In genomic region chr15:66400351-66400774, GRCh38 we compare ENCODE assay signal across 14 cellular contexts. TPM values are rescaled to one million over a fixed set of nuclear protein-coding genes. Genes with fewer than 3 reads are reported as not detected.
DNase-seq lines count a peak whose midpoint lies in the region; ATAC-seq, FAIRE-seq and TF ChIP-seq lines count a peak whose summit lies in the region.
"Had no signal": no experiment of that assay in that cellular context is flagged by ENCODE, and none has a peak within 500 bp of the region (broad histone marks: within the 10 kb centered on the region; RNA-seq: fewer than 3 reads in every experiment).

No MANE protein-coding gene starts in this region.

- H2BK5ac ChIP-seq in H1 (ENCODE audit: low read depth, low read length), result no peak overlapping the region

- no peak overlapping the region for H3K18ac ChIP-seq in H1 (ENCODE audit: extremely low read depth, low read length)

- no peak overlapping the region for H3K4me2 ChIP-seq in H1 (ENCODE audit: insufficient read depth in 1 of 2, low read depth in 2 of 2, low read length in 2 of 2)
- peak overlapping the region; percentile 52 for H3K4me2 ChIP-seq in skeletal muscle satellite cell (ENCODE audit: low read length)

- no peak overlapping the region for H2BK20ac ChIP-seq in H1 (ENCODE audit: low read length)

- H3K27ac Mint-ChIP-seq in activated T-cell treated with anti-CD3 and anti-CD28 coated beads, Interleukin-2, amount 50 U/mL, for 72 hours, result peak overlapping the region; percentile 2

- H3K36me3 ChIP-seq in H1 (ENCODE audit: control insufficient read depth in 2 of 4, insufficient read depth in 4 of 4, low read length in 3 of 4), result peaks cover 0 to 5% (median 0%) of the 10 kb centered on the region in 4 experiments; a peak in 1 of 8 replicates
- peaks cover 2% of the 10 kb centered on the region for H3K36me3 ChIP-seq in skeletal muscle satellite cell (ENCODE audit: insufficient read depth, low read length)
- H3K36me3 ChIP-seq in effector memory CD4-positive, alpha-beta T cell (ENCODE audit: control insufficient read depth, insufficient read depth, low read length), result no peaks in the 10 kb centered on the region
- H3K36me3 ChIP-seq: ovary had no signal

- H4K5ac ChIP-seq in H1 (ENCODE audit: insufficient read length, low read depth, low read length), result no peak overlapping the region

- peaks cover 0 to 18% of the 10 kb centered on the region in 2 donors for H3K36me3 Mint-ChIP-seq in activated T-cell treated with anti-CD3 and anti-CD28 coated beads, Interleukin-2, amount 50 U/mL, for 72 hours (ENCODE audit: insufficient read depth in 2 of 2)

- no peak overlapping the region for H2AFZ ChIP-seq in H1 (ENCODE audit: low read length)

- H3K9ac ChIP-seq in H1 (replicated peaks in 1 of 4; ENCODE audit: extremely low read depth in 1 of 4, low read depth in 3 of 4, low read length in 3 of 4) (no peak overlapping the region), skeletal muscle satellite cell (ENCODE audit: low read depth, low read length) (no peak overlapping the region)

- peak; percentile 42 to 47 for ATAC-seq in activated T-cell treated with anti-CD3 and anti-CD28 coated beads, Interleukin-2, amount 50 U/mL, for 72 hours (replicated peaks in 1 of 2)
- ATAC-seq in HG03571 (IDR thresholded peaks at IDR 0.05; ENCODE audit: unreplicated experiment), result no peak
- ATAC-seq in GM21390 (IDR thresholded peaks at IDR 0.05; ENCODE audit: unreplicated experiment), result no peak
- ATAC-seq: left colon had no signal

- no peak for TF ChIP-seq RAD21 in H1 (IDR thresholded peaks at IDR 0.05 in 1 of 2, conservative IDR thresholded peaks at IDR 0.05 in 1 of 2; ENCODE audit: low read depth in 2 of 2, low read length in 2 of 2)

- WGBS in H1 (ENCODE audit: extremely low coverage in 1 of 2, insufficient coverage in 1 of 2, insufficient read length in 1 of 2, insufficient replicate concordance in 2 of 2, low coverage in 1 of 2, low lambda C conversion rate in 2 of 2, missing lambda C conversion rate in 1 of 2), 2 experiments, result 80% methylated on average over 3 of the region's 3 CpGs; no CpG with 5 or more reads in 1 of the 2 experiments

- no peak overlapping the region for H3K23ac ChIP-seq in H1 (ENCODE audit: insufficient read length)

- DNase-seq in activated T-cell treated with anti-CD3 and anti-CD28 coated beads, Interleukin-2, amount 50 U/mL, for 72 hours, result no peak
- no peak for DNase-seq in activated T-cell treated with anti-CD3 and anti-CD28 coated beads, Interleukin-2, amount 50 U/mL, for 48 hours
- peak; percentile 30 for DNase-seq in NCI-H2171 (lab: John Stamatoyannopoulos, UW)
- DNase-seq in H1 (ENCODE audit: low read depth in 1 of 2, low spot score in 2 of 2), result no peak
- DNase-seq in effector memory CD4-positive, alpha-beta T cell, result no peak
- DNase-seq: H7; left colon; MM.1S; ovary; stimulated activated CD4-positive, alpha-beta T cell treated with anti-CD3 and anti-CD28 coated beads, Interleukin-4, amount 100 ng/mL, for 4 hours had no signal

- CTCF ChIA-PET in H1 (lab: Charles Lee; ENCODE audit: partially characterized antibody), result interaction anchor here (0.6 to 3.3 kb wide), 5 partner anchors 8 to 764 kb away, joined by 3 to 18 read pairs (median 6); partner anchors contain the start of genes MAP2K1 and SNAPC5

- H3K79me1 ChIP-seq in H1 (ENCODE audit: low read depth, low read length), result peaks cover 2% of the 10 kb centered on the region; the same call in 1 of the 2 replicates

- H2BK15ac ChIP-seq in H1 (ENCODE audit: low read length), result no peak overlapping the region

- no peak for FAIRE-seq in H1 (lab: Jason Lieb, UNC)

- no peaks in the 10 kb centered on the region for H3K9me3 Mint-ChIP-seq in activated T-cell treated with anti-CD3 and anti-CD28 coated beads, Interleukin-2, amount 50 U/mL, for 72 hours

- H2BK12ac ChIP-seq in H1 (ENCODE audit: low read depth, low read length), result no peak overlapping the region

- H3K79me2 ChIP-seq in H1 (ENCODE audit: control insufficient read depth in 1 of 2, insufficient read depth in 2 of 2, low read length in 2 of 2), result peaks cover 0 to 89% of the 10 kb centered on the region in 2 experiments; a peak in 3 of 4 replicates

- no peak overlapping the region for H3K56ac ChIP-seq in H1 (replicated peaks; ENCODE audit: insufficient read length, low read depth, low read length)

- H3K23me2 ChIP-seq in H1 (ENCODE audit: low read depth, low read length), result no peaks in the 10 kb centered on the region

- TF ChIP-seq POLR2A in H1 (IDR thresholded peaks at IDR 0.05; ENCODE audit: control extremely low read depth in 1 of 2, low read depth in 2 of 2, low read length in 2 of 2), result no peak

- H3K27me3 ChIP-seq in H1 (replicated peaks in 1 of 4; ENCODE audit: control insufficient read depth in 3 of 4, extremely low read depth in 1 of 4, insufficient read depth in 3 of 4, low read length in 3 of 4), result no peaks in the 10 kb centered on the region
- no peaks in the 10 kb centered on the region for H3K27me3 ChIP-seq in skeletal muscle satellite cell (ENCODE audit: control insufficient read depth, insufficient read depth, low read length)
- no peaks in the 10 kb centered on the region for H3K27me3 ChIP-seq in effector memory CD4-positive, alpha-beta T cell (replicated peaks; ENCODE audit: control insufficient read depth, insufficient read depth, low read length, poor library complexity, severe bottlenecking)
- H3K27me3 ChIP-seq: ovary, suprapubic skin had no signal

- H3K4me3 ChIP-seq in H1 (ENCODE audit: extremely low read depth in 1 of 4, insufficient read depth in 2 of 4, low read depth in 3 of 4, low read length in 4 of 4) (no peak overlapping the region), skeletal muscle satellite cell (ENCODE audit: low read length) (peak overlapping the region; percentile 44)
- H3K4me3 ChIP-seq in effector memory CD4-positive, alpha-beta T cell (ENCODE audit: insufficient read depth, low read depth, low read length, poor library complexity, severe bottlenecking), result no peak overlapping the region
- H3K4me3 ChIP-seq: ovary, suprapubic skin had no signal

- peak overlapping the region; percentile 11; the same call in 1 of the 2 replicates for H3K27ac ChIP-seq in H1 (ENCODE audit: low read depth, low read length)
- no peak overlapping the region for H3K27ac ChIP-seq in effector memory CD4-positive, alpha-beta T cell (ENCODE audit: insufficient read depth, low read length, poor library complexity, severe bottlenecking)
- H3K27ac ChIP-seq: ovary, suprapubic skin had no signal

- TF ChIP-seq EP300 in H1 (IDR thresholded peaks at IDR 0.05; ENCODE audit: borderline replicate concordance in 1 of 2, low read depth in 2 of 2, low read length in 2 of 2), result no peak

- no peak overlapping the region for H3K14ac ChIP-seq in H1 (ENCODE audit: insufficient read length)

- H3K27me3 Mint-ChIP-seq in activated T-cell treated with anti-CD3 and anti-CD28 coated beads, Interleukin-2, amount 50 U/mL, for 72 hours (ENCODE audit: low read depth), result no peaks in the 10 kb centered on the region

- H3K4me1 ChIP-seq in H1 (replicated peaks in 1 of 4; ENCODE audit: control insufficient read depth in 3 of 4, insufficient read depth in 4 of 4, low read length in 3 of 4) (peaks cover 1 to 16% (median 9%) of the 10 kb centered on the region in 4 experiments; a peak in 6 of 7 replicates), skeletal muscle satellite cell (ENCODE audit: control insufficient read depth, insufficient read depth, low read length) (peaks cover 33% of the 10 kb centered on the region)
- H3K4me1 ChIP-seq in effector memory CD4-positive, alpha-beta T cell (ENCODE audit: control insufficient read depth, insufficient read depth, low read length, poor library complexity, severe bottlenecking), result peaks cover 45% of the 10 kb centered on the region

- H3K4me1 Mint-ChIP-seq in activated T-cell treated with anti-CD3 and anti-CD28 coated beads, Interleukin-2, amount 50 U/mL, for 72 hours (ENCODE audit: low read depth), result peaks cover 70% of the 10 kb centered on the region

- H2AK5ac ChIP-seq in H1 (ENCODE audit: low read depth, low read length), result no peak overlapping the region

- H3K9me3 ChIP-seq in H1 (ENCODE audit: insufficient read depth in 2 of 2, low read depth in 1 of 2, low read length in 1 of 2) (no peaks in the 10 kb centered on the region), skeletal muscle satellite cell (replicated peaks; ENCODE audit: low read length) (no peaks in the 10 kb centered on the region)
- no peaks in the 10 kb centered on the region for H3K9me3 ChIP-seq in effector memory CD4-positive, alpha-beta T cell (ENCODE audit: control insufficient read depth, low read length)
- H3K9me3 ChIP-seq: ovary, suprapubic skin had no signal

- H4K91ac ChIP-seq in H1 (replicated peaks; ENCODE audit: insufficient read length, low read length), result no peak overlapping the region

- no peak overlapping the region for H4K8ac ChIP-seq in H1 (ENCODE audit: extremely low read depth, insufficient read depth, low read length)

- TF ChIP-seq CTCF in H1 (IDR thresholded peaks at IDR 0.05; ENCODE audit: control extremely low read depth in 1 of 3, insufficient read depth in 1 of 3, low read depth in 1 of 3, low read length in 3 of 3), result no peak

- H2BK120ac ChIP-seq in H1 (replicated peaks; ENCODE audit: low read depth, low read length), result no peak overlapping the region

- peak overlapping the region; percentile 14 to 91 for H3K4me3 Mint-ChIP-seq in activated T-cell treated with anti-CD3 and anti-CD28 coated beads, Interleukin-2, amount 50 U/mL, for 72 hours

- H4K20me1 ChIP-seq in H1 (replicated peaks in 1 of 2; ENCODE audit: control insufficient read depth in 1 of 2, insufficient read depth in 2 of 2, low read length in 2 of 2), result peaks cover 0 to 2% of the 10 kb centered on the region in 2 experiments

- POLR2A ChIA-PET in H1 (lab: Charles Lee; ENCODE audit: partially characterized antibody), result interaction anchor here (0.6 to 7.9 kb wide), 2 partner anchors 18 to 99 kb away, joined by 4 to 64 read pairs; partner anchors contain the start of gene SNAPC5

- no peak overlapping the region for H3K4ac ChIP-seq in H1 (replicated peaks; ENCODE audit: insufficient read length, low read depth, low read length)

RNA-seq across cellular contexts. Expression of gene MAP2K1, which starts 13.7 kb away (rescaled TPM):
- 10 to 100 TPM; 83.3 to 98.1 TPM for total RNA-seq in activated T-cell treated with anti-CD3 and anti-CD28 coated beads, Interleukin-2, amount 50 U/mL, for 72 hours
- total RNA-seq in H1 (2021; fragmentation: NEBNext Ultra II Directional; extraction: Animal tissue kit (Norgen Biotek cat#: 25700)), result 70.4 and 78.2 TPM in 2 replicates
- polyA plus RNA-seq in H1 (2011; rRNA removed), result 38.9 and 54.7 TPM in 2 replicates
- polyA plus RNA-seq in H1 (2011; cell fraction: cytosol; rRNA removed), result 46.5 TPM
- 33.9 TPM for polyA plus RNA-seq in H1 (2011; cell fraction: nucleus; rRNA removed)
- 63.2 to 65.7 TPM (median 64.2 TPM) in 4 replicates for polyA plus RNA-seq in H1 (2012, experiment 1 of 2)
- polyA plus RNA-seq in H1 (2012, experiment 2 of 2), result 46.6 TPM
- polyA plus RNA-seq in H1 (2013, experiment 1 of 2), result 26.6 TPM
- 27.6 TPM for polyA plus RNA-seq in H1 (2013, experiment 2 of 2)
- polyA minus RNA-seq in H1 (2011; rRNA and poly(A)+ RNA removed), result 23.6 and 27.1 TPM in 2 replicates
- 20.9 TPM for polyA minus RNA-seq in H1 (2011; cell fraction: cytosol; rRNA and poly(A)+ RNA removed)
- polyA minus RNA-seq in H1 (2011; cell fraction: nucleus; rRNA and poly(A)+ RNA removed), result 16.5 TPM
- 34.2 and 59.0 TPM in 2 replicates for total RNA-seq in skeletal muscle satellite cell (2012; rRNA removed)

RNA-seq across cellular contexts. Expression of gene TIPIN, which starts 43.9 kb away (rescaled TPM):
- total RNA-seq in activated T-cell treated with anti-CD3 and anti-CD28 coated beads, Interleukin-2, amount 50 U/mL, for 72 hours, result 10 to 100 TPM; 22.9 to 35.8 TPM
- total RNA-seq in H1 (2021; fragmentation: NEBNext Ultra II Directional; extraction: Animal tissue kit (Norgen Biotek cat#: 25700)), result 23.5 and 24.7 TPM in 2 replicates
- polyA plus RNA-seq in H1 (2011; rRNA removed), result 8.2 and 8.5 TPM in 2 replicates
- polyA plus RNA-seq in H1 (2011; cell fraction: cytosol; rRNA removed), result 11.6 TPM
- polyA plus RNA-seq in H1 (2011; cell fraction: nucleus; rRNA removed), result 4.8 TPM
- polyA plus RNA-seq in H1 (2012, experiment 1 of 2), result 19.4 to 33.9 TPM (median 21.1 TPM) in 4 replicates
- polyA plus RNA-seq in H1 (2012, experiment 2 of 2), result 4.0 TPM
- polyA plus RNA-seq in H1 (2013, experiment 1 of 2), result 19.7 TPM
- polyA plus RNA-seq in H1 (2013, experiment 2 of 2), result 19.7 TPM
- 5.9 and 8.6 TPM in 2 replicates for polyA minus RNA-seq in H1 (2011; rRNA and poly(A)+ RNA removed)
- polyA minus RNA-seq in H1 (2011; cell fraction: cytosol; rRNA and poly(A)+ RNA removed), result 10.9 TPM
- polyA minus RNA-seq in H1 (2011; cell fraction: nucleus; rRNA and poly(A)+ RNA removed), result 8.7 TPM
- total RNA-seq in skeletal muscle satellite cell (2012; rRNA removed), result 15.5 and 16.7 TPM in 2 replicates

Comparison
In these comparisons a context has a peak if more than half of its experiments do, and no peak if none do; other contexts are left out.
1. ATAC-seq: peak in activated T-cell treated with anti-CD3 and anti-CD28 coated beads, Interleukin-2, amount 50 U/mL, for 72 hours (2 of 2); none in HG03571 (single experiment) and GM21390 (single experiment).